Comparison of ENCODE assay signal across 1 cellular context in the genomic region with DNA sequence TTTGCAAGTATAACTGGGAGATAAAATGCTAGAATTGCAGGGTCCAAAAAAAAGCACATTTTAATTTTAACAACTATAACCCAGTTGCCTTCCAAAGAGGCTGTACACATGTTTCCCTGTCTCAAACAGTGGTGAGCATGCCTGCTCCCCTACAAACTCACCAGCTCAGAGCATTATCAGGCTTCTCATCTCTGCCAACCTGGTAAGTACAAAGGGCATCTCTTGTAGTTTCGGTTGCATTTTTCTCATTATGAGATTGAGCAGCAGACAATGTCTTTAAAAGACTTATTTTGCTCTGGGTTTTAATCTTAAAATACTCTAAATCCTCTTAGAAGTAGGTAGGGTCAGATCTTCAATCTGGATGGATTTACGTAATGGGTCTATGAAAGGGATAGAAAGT.
TF ChIP-seq lines count a peak whose summit lies in the region.

No MANE protein-coding gene starts in this region.

TF ChIP-seq in HepG2, 621 proteins besides CTCF, POLR2A, EP300 and RAD21 (continued from another document):
- TF ChIP-seq, protein P1, sequence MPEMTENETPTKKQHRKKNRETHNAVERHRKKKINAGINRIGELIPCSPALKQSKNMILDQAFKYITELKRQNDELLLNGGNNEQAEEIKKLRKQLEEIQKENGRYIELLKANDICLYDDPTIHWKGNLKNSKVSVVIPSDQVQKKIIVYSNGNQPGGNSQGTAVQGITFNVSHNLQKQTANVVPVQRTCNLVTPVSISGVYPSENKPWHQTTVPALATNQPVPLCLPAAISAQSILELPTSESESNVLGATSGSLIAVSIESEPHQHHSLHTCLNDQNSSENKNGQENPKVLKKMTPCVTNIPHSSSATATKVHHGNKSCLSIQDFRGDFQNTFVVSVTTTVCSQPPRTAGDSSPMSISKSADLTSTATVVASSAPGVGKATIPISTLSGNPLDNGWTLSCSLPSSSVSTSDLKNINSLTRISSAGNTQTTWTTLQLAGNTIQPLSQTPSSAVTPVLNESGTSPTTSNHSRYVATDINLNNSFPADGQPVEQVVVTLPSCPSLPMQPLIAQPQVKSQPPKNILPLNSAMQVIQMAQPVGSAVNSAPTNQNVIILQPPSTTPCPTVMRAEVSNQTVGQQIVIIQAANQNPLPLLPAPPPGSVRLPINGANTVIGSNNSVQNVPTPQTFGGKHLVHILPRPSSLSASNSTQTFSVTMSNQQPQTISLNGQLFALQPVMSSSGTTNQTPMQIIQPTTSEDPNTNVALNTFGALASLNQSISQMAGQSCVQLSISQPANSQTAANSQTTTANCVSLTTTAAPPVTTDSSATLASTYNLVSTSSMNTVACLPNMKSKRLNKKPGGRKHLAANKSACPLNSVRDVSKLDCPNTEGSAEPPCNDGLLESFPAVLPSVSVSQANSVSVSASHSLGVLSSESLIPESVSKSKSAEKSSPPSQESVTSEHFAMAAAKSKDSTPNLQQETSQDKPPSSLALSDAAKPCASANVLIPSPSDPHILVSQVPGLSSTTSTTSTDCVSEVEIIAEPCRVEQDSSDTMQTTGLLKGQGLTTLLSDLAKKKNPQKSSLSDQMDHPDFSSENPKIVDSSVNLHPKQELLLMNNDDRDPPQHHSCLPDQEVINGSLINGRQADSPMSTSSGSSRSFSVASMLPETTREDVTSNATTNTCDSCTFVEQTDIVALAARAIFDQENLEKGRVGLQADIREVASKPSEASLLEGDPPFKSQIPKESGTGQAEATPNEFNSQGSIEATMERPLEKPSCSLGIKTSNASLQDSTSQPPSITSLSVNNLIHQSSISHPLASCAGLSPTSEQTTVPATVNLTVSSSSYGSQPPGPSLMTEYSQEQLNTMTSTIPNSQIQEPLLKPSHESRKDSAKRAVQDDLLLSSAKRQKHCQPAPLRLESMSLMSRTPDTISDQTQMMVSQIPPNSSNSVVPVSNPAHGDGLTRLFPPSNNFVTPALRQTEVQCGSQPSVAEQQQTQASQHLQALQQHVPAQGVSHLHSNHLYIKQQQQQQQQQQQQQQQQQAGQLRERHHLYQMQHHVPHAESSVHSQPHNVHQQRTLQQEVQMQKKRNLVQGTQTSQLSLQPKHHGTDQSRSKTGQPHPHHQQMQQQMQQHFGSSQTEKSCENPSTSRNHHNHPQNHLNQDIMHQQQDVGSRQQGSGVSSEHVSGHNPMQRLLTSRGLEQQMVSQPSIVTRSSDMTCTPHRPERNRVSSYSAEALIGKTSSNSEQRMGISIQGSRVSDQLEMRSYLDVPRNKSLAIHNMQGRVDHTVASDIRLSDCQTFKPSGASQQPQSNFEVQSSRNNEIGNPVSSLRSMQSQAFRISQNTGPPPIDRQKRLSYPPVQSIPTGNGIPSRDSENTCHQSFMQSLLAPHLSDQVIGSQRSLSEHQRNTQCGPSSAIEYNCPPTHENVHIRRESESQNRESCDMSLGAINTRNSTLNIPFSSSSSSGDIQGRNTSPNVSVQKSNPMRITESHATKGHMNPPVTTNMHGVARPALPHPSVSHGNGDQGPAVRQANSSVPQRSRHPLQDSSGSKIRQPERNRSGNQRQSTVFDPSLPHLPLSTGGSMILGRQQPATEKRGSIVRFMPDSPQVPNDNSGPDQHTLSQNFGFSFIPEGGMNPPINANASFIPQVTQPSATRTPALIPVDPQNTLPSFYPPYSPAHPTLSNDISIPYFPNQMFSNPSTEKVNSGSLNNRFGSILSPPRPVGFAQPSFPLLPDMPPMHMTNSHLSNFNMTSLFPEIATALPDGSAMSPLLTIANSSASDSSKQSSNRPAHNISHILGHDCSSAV (CRISPR knock-in tag; IDR thresholded peaks at IDR 0.05; ENCODE audit: borderline replicate concordance), result no peak
- TF ChIP-seq, protein P2, sequence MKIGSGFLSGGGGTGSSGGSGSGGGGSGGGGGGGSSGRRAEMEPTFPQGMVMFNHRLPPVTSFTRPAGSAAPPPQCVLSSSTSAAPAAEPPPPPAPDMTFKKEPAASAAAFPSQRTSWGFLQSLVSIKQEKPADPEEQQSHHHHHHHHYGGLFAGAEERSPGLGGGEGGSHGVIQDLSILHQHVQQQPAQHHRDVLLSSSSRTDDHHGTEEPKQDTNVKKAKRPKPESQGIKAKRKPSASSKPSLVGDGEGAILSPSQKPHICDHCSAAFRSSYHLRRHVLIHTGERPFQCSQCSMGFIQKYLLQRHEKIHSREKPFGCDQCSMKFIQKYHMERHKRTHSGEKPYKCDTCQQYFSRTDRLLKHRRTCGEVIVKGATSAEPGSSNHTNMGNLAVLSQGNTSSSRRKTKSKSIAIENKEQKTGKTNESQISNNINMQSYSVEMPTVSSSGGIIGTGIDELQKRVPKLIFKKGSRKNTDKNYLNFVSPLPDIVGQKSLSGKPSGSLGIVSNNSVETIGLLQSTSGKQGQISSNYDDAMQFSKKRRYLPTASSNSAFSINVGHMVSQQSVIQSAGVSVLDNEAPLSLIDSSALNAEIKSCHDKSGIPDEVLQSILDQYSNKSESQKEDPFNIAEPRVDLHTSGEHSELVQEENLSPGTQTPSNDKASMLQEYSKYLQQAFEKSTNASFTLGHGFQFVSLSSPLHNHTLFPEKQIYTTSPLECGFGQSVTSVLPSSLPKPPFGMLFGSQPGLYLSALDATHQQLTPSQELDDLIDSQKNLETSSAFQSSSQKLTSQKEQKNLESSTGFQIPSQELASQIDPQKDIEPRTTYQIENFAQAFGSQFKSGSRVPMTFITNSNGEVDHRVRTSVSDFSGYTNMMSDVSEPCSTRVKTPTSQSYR (CRISPR knock-in tag; IDR thresholded peaks at IDR 0.05; ENCODE audit: borderline replicate concordance), result no peak
- no peak for TF ChIP-seq ZNF460 (CRISPR knock-in tag; IDR thresholded peaks at IDR 0.05; ENCODE audit: borderline replicate concordance)
- TF ChIP-seq CAMTA2 (CRISPR knock-in tag; IDR thresholded peaks at IDR 0.05; ENCODE audit: borderline replicate concordance), result no peak
